In the genomic region with DNA sequence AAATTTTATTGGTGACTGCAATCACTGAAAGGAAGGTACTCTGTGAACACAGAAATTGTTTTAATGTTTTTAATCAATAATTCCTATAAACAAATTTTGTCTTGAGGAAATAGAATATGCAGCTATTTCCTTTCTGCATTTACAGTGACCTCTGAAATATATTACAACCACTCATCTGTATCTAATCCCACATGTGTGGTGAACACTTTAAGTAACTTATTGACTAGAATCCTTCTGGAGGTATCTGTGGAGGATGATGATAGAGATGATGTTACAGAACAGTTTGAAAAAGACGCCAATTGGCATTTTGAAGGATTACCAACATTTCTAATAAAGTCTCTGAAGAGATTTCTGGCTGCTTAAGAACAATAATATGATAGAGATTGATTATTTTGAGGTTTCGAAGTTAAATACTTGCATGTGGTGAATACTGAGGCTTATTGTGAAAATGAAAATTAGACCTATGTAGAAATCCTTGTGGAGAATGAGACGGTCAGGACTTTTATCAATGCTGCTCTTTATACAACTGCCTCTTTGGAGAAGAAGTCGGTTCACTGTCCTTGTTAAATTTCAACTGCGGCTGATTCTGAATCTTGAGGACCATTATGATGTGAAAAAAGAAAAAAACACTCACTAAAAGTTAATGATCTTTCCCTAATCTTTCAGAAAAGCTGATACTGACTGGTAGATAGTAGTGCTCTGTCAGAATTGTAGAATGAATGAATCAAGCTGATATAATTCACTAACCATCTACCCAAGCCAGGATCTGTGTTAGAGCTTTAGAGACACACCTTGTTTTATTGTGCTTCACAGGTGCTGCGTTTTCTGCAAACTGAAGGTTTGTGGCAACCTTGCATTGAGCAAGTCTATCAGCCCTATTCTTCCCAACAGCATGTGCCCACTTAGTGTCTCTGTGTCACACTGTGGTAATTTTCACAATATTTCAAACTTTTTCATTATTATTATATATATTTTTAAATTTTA, we compare ENCODE assay signal across 1 cellular context.
TF ChIP-seq lines count a peak whose summit lies in the region.

No MANE protein-coding gene starts in this region.

TF ChIP-seq in endothelial cell of umbilical vein, 7 proteins besides CTCF, POLR2A, EP300 and RAD21:
- TF ChIP-seq POLR2AphosphoS5 (IDR thresholded peaks at IDR 0.05; ENCODE audit: insufficient read depth, low read depth, low read length) (no peak), EZH2 (IDR thresholded peaks at IDR 0.05; ENCODE audit: borderline replicate concordance, low read depth, low read length, severe bottlenecking) (no peak), MYC (IDR thresholded peaks at IDR 0.05; ENCODE audit: low read depth, low read length) (no peak), JUN (IDR thresholded peaks at IDR 0.05; ENCODE audit: borderline replicate concordance, insufficient read depth, insufficient read length, low read depth) (no peak), GATA2 (IDR thresholded peaks at IDR 0.05; ENCODE audit: insufficient read depth, insufficient read length, low read depth, low read length) (no peak), FOS (IDR thresholded peaks at IDR 0.05; ENCODE audit: borderline replicate concordance, insufficient read depth, low read length) (no peak)
- TF ChIP-seq, protein P1, sequence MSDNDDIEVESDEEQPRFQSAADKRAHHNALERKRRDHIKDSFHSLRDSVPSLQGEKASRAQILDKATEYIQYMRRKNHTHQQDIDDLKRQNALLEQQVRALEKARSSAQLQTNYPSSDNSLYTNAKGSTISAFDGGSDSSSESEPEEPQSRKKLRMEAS (IDR thresholded peaks at IDR 0.05; ENCODE audit: insufficient read depth, insufficient read length) = no peak
TF ChIP-seq in endothelial cell of umbilical vein: peak in this region for 0.
